Comparison of ENCODE assay signal across 8 cellular contexts in genomic region chr3:111538687-111539086, GRCh38. TPM values are rescaled to one million over a fixed set of nuclear protein-coding genes. Genes with fewer than 3 reads are reported as not detected.
A peak's percentile ranks its signal among the peaks of the same experiment; 100 is the strongest.
DNase-seq lines count a peak whose midpoint lies in the region; ATAC-seq and TF ChIP-seq lines count a peak whose summit lies in the region.

No MANE protein-coding gene starts in this region.

- in situ Hi-C loops in KBM-7 (cut with MboI; ENCODE audit: low pct_unique_long_range_greater_than_20kb, low sequenced_read_pairs), result no loop called here
- in situ Hi-C loops in astrocyte of the spinal cord (cut with HindIII; ENCODE audit: low sequenced_read_pairs), result no loop called here

- peak overlapping the region; percentile 43 for H3K9ac ChIP-seq in DND-41 (ENCODE audit: low read depth, low read length)
- no peak overlapping the region for H3K9ac ChIP-seq in neuronal stem cell (ENCODE audit: low read depth, low read length, poor library complexity)

- intact Hi-C loops in posterior vena cava (cut with DNase I), result no loop called here

- no peak overlapping the region for H3K18ac ChIP-seq in neuronal stem cell (ENCODE audit: low read length)

- no peak overlapping the region for H2BK5ac ChIP-seq in neuronal stem cell (ENCODE audit: low read length)

- H4K20me1 ChIP-seq in DND-41 (ENCODE audit: insufficient read depth, low read length), result no peaks in the 10 kb centered on the region

- H3K4me3 ChIP-seq in DND-41 (ENCODE audit: low read depth in 1 of 2, low read length in 2 of 2), result peak overlapping the region in 1 of 2 experiments; percentile 18; a peak in 1 of 4 replicates
- no peak overlapping the region for H3K4me3 ChIP-seq in astrocyte of the spinal cord (ENCODE audit: low read depth, low read length)
- H3K4me3 ChIP-seq in neuronal stem cell (ENCODE audit: low read length in 2 of 2), result no peak overlapping the region

- H3K14ac ChIP-seq in neuronal stem cell (ENCODE audit: low read length), result no peak overlapping the region

- peak overlapping the region; percentile 54 for H2AFZ ChIP-seq in DND-41 (ENCODE audit: low read depth, low read length)
- H2AFZ ChIP-seq in neuronal stem cell (ENCODE audit: low read length), result no peak overlapping the region

- H3K27ac ChIP-seq in DND-41 (ENCODE audit: low read length) (peak overlapping the region; percentile 99), neuronal stem cell (replicated peaks; ENCODE audit: low read length) (no peak overlapping the region)

- H4K8ac ChIP-seq in neuronal stem cell (ENCODE audit: low read depth, low read length), result no peak overlapping the region

- no peak overlapping the region for H3K4ac ChIP-seq in neuronal stem cell (ENCODE audit: low read length)

- H3K27me3 ChIP-seq in DND-41 (ENCODE audit: insufficient read depth, low read length, poor library complexity), result no peaks in the 10 kb centered on the region
- no peaks in the 10 kb centered on the region for H3K27me3 ChIP-seq in neuronal stem cell (ENCODE audit: control insufficient read depth in 3 of 3, insufficient read depth in 3 of 3, low read depth in 1 of 3, low read length in 3 of 3)

- peaks cover 25% of the 10 kb centered on the region for H3K79me2 ChIP-seq in DND-41 (ENCODE audit: insufficient read depth, low read length)

- H4K91ac ChIP-seq in neuronal stem cell (ENCODE audit: low read depth, low read length, poor library complexity), result no peak overlapping the region

- WGBS in neuronal stem cell (ENCODE audit: extremely low coverage in 2 of 2, insufficient read length in 2 of 2, insufficient replicate concordance in 1 of 2), 2 donors, result 100% methylated on average over 1 of the region's 4 CpGs; no CpG with 5 or more reads in 1 of the 2 donors

- H2BK12ac ChIP-seq in neuronal stem cell (ENCODE audit: low read length), result no peak overlapping the region

- ATAC-seq in DND-41 (ENCODE audit: insufficient read depth, low read depth), result peak; percentile 12; the same call in 1 of the 3 replicates
- peak; percentile 43 for ATAC-seq in GM21737 (IDR thresholded peaks at IDR 0.05; ENCODE audit: unreplicated experiment)

- no peaks in the 10 kb centered on the region for H3K79me1 ChIP-seq in neuronal stem cell (ENCODE audit: low read depth, low read length)

- H3K36me3 ChIP-seq in DND-41 (ENCODE audit: insufficient read depth, low read length) (no peaks in the 10 kb centered on the region; the same call in 1 of the 2 replicates), neuronal stem cell (replicated peaks in 1 of 2; ENCODE audit: control insufficient read depth in 2 of 2, insufficient read depth in 2 of 2, low read length in 2 of 2) (no peaks in the 10 kb centered on the region)

- no peak overlapping the region for H2BK15ac ChIP-seq in neuronal stem cell (ENCODE audit: low read length)

- H3K4me1 ChIP-seq in DND-41 (ENCODE audit: insufficient read depth, low read length) (peaks cover 50% of the 10 kb centered on the region), neuronal stem cell (ENCODE audit: control insufficient read depth in 2 of 2, insufficient read depth in 1 of 2, low read depth in 1 of 2, low read length in 2 of 2) (peaks cover 0 to 2% of the 10 kb centered on the region in 2 donors)

- no peak overlapping the region for H2AK5ac ChIP-seq in neuronal stem cell (ENCODE audit: low read depth, low read length)

- H3K9me3 ChIP-seq in DND-41 (ENCODE audit: insufficient read depth, low read length, severe bottlenecking) (no peaks in the 10 kb centered on the region), neuronal stem cell (replicated peaks in 1 of 2; ENCODE audit: control insufficient read depth in 2 of 2, insufficient read depth in 1 of 2, low read depth in 1 of 2, low read length in 2 of 2) (no peaks in the 10 kb centered on the region)

- TF ChIP-seq CTCF in DND-41 (IDR thresholded peaks at IDR 0.05; ENCODE audit: borderline replicate concordance, extremely low read depth, low read length, poor library complexity, severe bottlenecking) (no peak), astrocyte of the spinal cord (IDR thresholded peaks at IDR 0.05; ENCODE audit: low read depth, low read length) (no peak)

- H3K4me2 ChIP-seq in DND-41 (ENCODE audit: insufficient read depth, low read length) (peak overlapping the region; percentile 65), neuronal stem cell (ENCODE audit: insufficient read depth, low read length, poor library complexity, severe bottlenecking) (no peak overlapping the region)

- no peak overlapping the region for H2BK120ac ChIP-seq in neuronal stem cell (ENCODE audit: low read depth, low read length)

- peak; percentile 40 for DNase-seq in DND-41
- peak; percentile 66 for DNase-seq in KBM-7
- DNase-seq in astrocyte of the spinal cord (ENCODE audit: low read depth, low spot score), result peak; percentile 49
- no peak for DNase-seq in SIG-M5 treated with dmso at 0.1 percent for 504 hours (lab: John Stamatoyannopoulos, UW; ENCODE audit: unreplicated experiment)
- DNase-seq in stimulated activated CD4-positive, alpha-beta T cell treated with anti-CD3 and anti-CD28 coated beads, Interleukin-1b, Interleukin-23, amount 100 ng/mL, for 48 hours, result no peak
- no peak for DNase-seq in posterior vena cava (ENCODE audit: low spot score)
- DNase-seq in neuronal stem cell (ENCODE audit: low spot score), result no peak

- no peak overlapping the region for H3K23ac ChIP-seq in neuronal stem cell (ENCODE audit: low read depth, low read length, poor library complexity)

RNA-seq across cellular contexts. Expression of gene CD96, which starts 3.3 kb away (rescaled TPM):
- total RNA-seq in posterior vena cava, result 1 to 10 TPM; 1.1 to 2.5 TPM
- 0.04 TPM for polyA plus RNA-seq in neuronal stem cell (2013, experiment 1 of 2)
- 0.01 TPM for polyA plus RNA-seq in neuronal stem cell (2013, experiment 2 of 2)

RNA-seq across cellular contexts. Expression of gene ZBED2, which starts 56.5 kb away (rescaled TPM):
- not detected for total RNA-seq in posterior vena cava
- polyA plus RNA-seq in neuronal stem cell (2013, experiment 1 of 2), result not detected
- polyA plus RNA-seq in neuronal stem cell (2013, experiment 2 of 2), result not detected

Comparison
In these comparisons a context has a peak if more than half of its experiments do, and no peak if none do; other contexts are left out.
1. DNase-seq: peak in DND-41 (single experiment), KBM-7 (single experiment) and astrocyte of the spinal cord (single experiment); none in SIG-M5 treated with dmso at 0.1 percent for 504 hours (single experiment), stimulated activated CD4-positive, alpha-beta T cell treated with anti-CD3 and anti-CD28 coated beads, Interleukin-1b, Interleukin-23, amount 100 ng/mL, for 48 hours (single experiment), posterior vena cava (single experiment) and neuronal stem cell (single experiment).